ENCODE assay signal across 26 cellular contexts in genomic region chr3:29356062-29356461, GRCh38.
"Had no signal": no experiment of that assay in that cellular context is flagged by ENCODE, and none has a peak within 500 bp of the region (broad histone marks: within the 10 kb centered on the region; RNA-seq: fewer than 3 reads in every experiment).

No MANE protein-coding gene starts in this region.

- H3K4me1 ChIP-seq: colonic mucosa, esophagus squamous epithelium, left lung had no signal

- DNase-seq: colonic mucosa; cortex of kidney; effector CD8-positive, alpha-beta T cell; effector memory CD8-positive, alpha-beta T cell; endodermal cell; erythroblast; esophagus squamous epithelium; foreskin fibroblast; foreskin melanocyte; gastrocnemius medialis; glutamatergic neuron; head of caudate nucleus; heart right ventricle; hippocampal formation; left cardiac atrium; left lung; left ventricle myocardium superior; lower lobe of right lung; mesendoderm; midbrain; naive thymus-derived CD4-positive, alpha-beta T cell had no signal

- H3K36me3 ChIP-seq: colonic mucosa, esophagus squamous epithelium, gastrocnemius medialis, heart right ventricle, left lung, lower lobe of right lung had no signal

- FAIRE-seq: endometrium, islet of Langerhans, keratinocyte had no signal

- ATAC-seq: effector memory CD8-positive, alpha-beta T cell; esophagus mucosa; gastrocnemius medialis; heart right ventricle; left cardiac atrium; left lung; left ventricle myocardium superior; lower lobe of right lung; naive thymus-derived CD4-positive, alpha-beta T cell had no signal

- H3K9me3 ChIP-seq: colonic mucosa, esophagus squamous epithelium, gastrocnemius medialis, left lung, lower lobe of right lung had no signal

- H3K27ac ChIP-seq: colonic mucosa, epithelial cell of prostate, esophagus squamous epithelium, gastrocnemius medialis, heart right ventricle, left lung, lower lobe of right lung had no signal

- H3K27me3 ChIP-seq: colonic mucosa, esophagus squamous epithelium, gastrocnemius medialis, heart right ventricle, left lung had no signal

- H3K4me3 ChIP-seq: colonic mucosa, esophagus squamous epithelium, gastrocnemius medialis, heart right ventricle, left lung, lower lobe of right lung had no signal
